9 cellular contexts compared by ENCODE assay signal in genomic region chr12:125704803-125705202, GRCh38.
"Had no signal": no experiment of that assay in that cellular context is flagged by ENCODE, and none has a peak within 500 bp of the region (broad histone marks: within the 10 kb centered on the region; RNA-seq: fewer than 3 reads in every experiment).

No MANE protein-coding gene starts in this region.

- ATAC-seq: HCT116, HepG2 had no signal

- DNase-seq: GM23248, GOT3, H7, HFFc6 had no signal

- H3K27me3 Mint-ChIP-seq: IgD-negative memory B cell had no signal

- H3K27ac ChIP-seq: GM23248, HL-60 had no signal

- FAIRE-seq: HepG2 had no signal

- H3K4me3 ChIP-seq: GM23248, HAP-1 had no signal

- H3K4me3 Mint-ChIP-seq: HFFc6, IgD-negative memory B cell had no signal

- H3K27ac Mint-ChIP-seq: HFFc6 had no signal

- H3K36me3 ChIP-seq: HAP-1 had no signal

- H3K9me3 ChIP-seq: HAP-1 had no signal

- H3K9ac ChIP-seq: GM23248 had no signal

- H3K4me1 ChIP-seq: HAP-1 had no signal

- H3K4me1 Mint-ChIP-seq: IgD-negative memory B cell had no signal
